In the genomic region with DNA sequence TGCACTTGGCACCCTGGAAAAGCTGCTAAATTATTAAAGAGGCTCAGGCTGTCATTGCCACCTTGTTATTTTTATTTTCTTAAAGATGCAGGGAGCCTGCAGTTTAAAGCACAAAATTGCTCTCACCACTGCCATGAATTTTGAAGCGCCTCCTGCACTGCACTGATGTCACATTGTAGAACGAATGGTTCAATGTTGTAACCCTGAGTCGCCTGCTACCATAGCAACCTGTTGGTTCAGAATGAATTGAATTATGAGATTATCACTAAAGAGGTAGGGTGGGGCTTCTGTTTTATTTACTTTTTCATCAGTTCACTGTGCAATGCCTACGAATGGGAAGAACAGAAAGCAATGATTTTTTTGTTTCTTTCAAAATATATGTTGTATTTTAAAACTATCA, we compare ENCODE assay signal across 12 cellular contexts. TPM values are rescaled to one million over a fixed set of nuclear protein-coding genes. Genes with fewer than 3 reads are reported as not detected.
DNase-seq lines count a peak whose midpoint lies in the region; ATAC-seq, FAIRE-seq and TF ChIP-seq lines count a peak whose summit lies in the region.
"Had no signal": no experiment of that assay in that cellular context is flagged by ENCODE, and none has a peak within 500 bp of the region (broad histone marks: within the 10 kb centered on the region; RNA-seq: fewer than 3 reads in every experiment).

No MANE protein-coding gene starts in this region.

- DNase-seq in H54 (ENCODE audit: insufficient read length, low spot score): no peak
- DNase-seq in NCI-H2196 (lab: John Stamatoyannopoulos, UW; ENCODE audit: unreplicated experiment): peak; percentile 70
- DNase-seq in amniotic epithelial cell (ENCODE audit: low read depth): peak; percentile 42
- DNase-seq in myocyte (ENCODE audit: low read depth): peak; percentile 33
- DNase-seq in middle frontal gyrus (ENCODE audit: extremely low spot score, low spot score): no peak
- DNase-seq in stimulated activated CD4-positive, alpha-beta T cell treated with anti-CD3 and anti-CD28 coated beads, Interleukin-4, amount 100 ng/mL, for 1 hour: no peak
- DNase-seq in NCI-H510A treated with DMSO at 0.1 percent for 48 hours (lab: John Stamatoyannopoulos, UW): no peak
- DNase-seq: activated CD4-positive, alpha-beta T cell treated with anti-CD3 and anti-CD28 coated beads, Interleukin-2, amount 50 U/mL, for 48 hours; activated naive CD8-positive, alpha-beta T cell treated with anti-CD3 and anti-CD28 coated beads, Interleukin-2, amount 10 ng/mL, durations not matched to agents 7 days and 5 days had no signal

- no peak for TF ChIP-seq POLR2A in H54 (IDR thresholded peaks at IDR 0.05; ENCODE audit: low read depth, low read length)

- no peak for ATAC-seq in HG03159 (IDR thresholded peaks at IDR 0.05; ENCODE audit: unreplicated experiment)
- ATAC-seq: Right ventricle myocardium inferior, sciatic nerve had no signal

- peak; percentile 23 for FAIRE-seq in H54 (lab: Jason Lieb, UNC)

RNA-seq across cellular contexts. Expression of gene SCG2, which starts 16.5 kb away (rescaled TPM):
- 81.7 and 112 TPM in 2 replicates for total RNA-seq in myocyte
- 9.6 TPM for polyA plus RNA-seq in myocyte (2012)
- total RNA-seq: activated naive CD8-positive, alpha-beta T cell treated with anti-CD3 and anti-CD28 coated beads, Interleukin-2, amount 10 ng/mL, durations not matched to agents 7 days and 5 days; Right ventricle myocardium inferior had no signal

Comparison
In these comparisons a context has a peak if more than half of its experiments do, and no peak if none do; other contexts are left out.
1. DNase-seq: peak in NCI-H2196 (single experiment), amniotic epithelial cell (single experiment) and myocyte (single experiment); none in H54 (single experiment), middle frontal gyrus (single experiment), stimulated activated CD4-positive, alpha-beta T cell treated with anti-CD3 and anti-CD28 coated beads, Interleukin-4, amount 100 ng/mL, for 1 hour (single experiment) and NCI-H510A treated with DMSO at 0.1 percent for 48 hours (single experiment).